In genomic region chr6:64527899-64528298, GRCh38 we compare ENCODE assay signal across 2 cellular contexts.
TF ChIP-seq lines count a peak whose summit lies in the region.

No MANE protein-coding gene starts in this region.

TF ChIP-seq in IMR-90, 13 proteins besides CTCF, POLR2A, EP300 and RAD21 (continued from another document):
- no peak for TF ChIP-seq USF2 (IDR thresholded peaks at IDR 0.05; ENCODE audit: low read depth, low read length)

TF ChIP-seq in K562, 482 proteins besides CTCF, POLR2A, EP300 and RAD21 (continued from another document):
- TF ChIP-seq CUX1 (CRISPR knock-in tag; IDR thresholded peaks at IDR 0.05) (no peak), HNRNPH1 (optimal IDR thresholded peaks at IDR 0.05; ENCODE audit: low read depth, low read length) (no peak), STAG1 (CRISPR knock-in tag; IDR thresholded peaks at IDR 0.05; ENCODE audit: borderline replicate concordance) (no peak), NFE2L1 (tag; IDR thresholded peaks at IDR 0.05; ENCODE audit: borderline replicate concordance, low read depth) (no peak), SMC3 (conservative IDR thresholded peaks at IDR 0.05; ENCODE audit: insufficient read depth, low read depth, low read length) (no peak), MED1 (CRISPR knock-in tag; IDR thresholded peaks at IDR 0.05; ENCODE audit: borderline replicate concordance) (no peak), ELF2 (CRISPR knock-in tag; IDR thresholded peaks at IDR 0.05) (no peak), ZNF316 (IDR thresholded peaks at IDR 0.05) (peak; percentile 42; the same call in 1 of the 2 replicates), C11orf30 (IDR thresholded peaks at IDR 0.05; ENCODE audit: low read depth) (peak; percentile 12; the same call in 1 of the 2 replicates), POLR2AphosphoS5 (IDR thresholded peaks at IDR 0.05; ENCODE audit: control insufficient read depth, insufficient read depth, low read depth, low read length) (no peak), MAFK (IDR thresholded peaks at IDR 0.05; ENCODE audit: low read length) (peak; percentile 16; the same call in 1 of the 2 replicates), CHD1 (IDR thresholded peaks at IDR 0.05; ENCODE audit: low read length) (no peak), POLR2G (IDR thresholded peaks at IDR 0.05; ENCODE audit: low read depth, low read length) (no peak), ATF7 (IDR thresholded peaks at IDR 0.05) (no peak), MAFF (IDR thresholded peaks at IDR 0.05; ENCODE audit: low read length) (peak; percentile 38; the same call in 1 of the 2 replicates), ARID4B (CRISPR knock-in tag; IDR thresholded peaks at IDR 0.05) (no peak), BMI1 (IDR thresholded peaks at IDR 0.05; ENCODE audit: low read length) (no peak), ZNF347 (CRISPR knock-in tag; IDR thresholded peaks at IDR 0.05; ENCODE audit: low read depth) (no peak), PRDM10 (IDR thresholded peaks at IDR 0.05; ENCODE audit: partially characterized antibody) (no peak)
TF ChIP-seq in K562: peak in this region for 4.
